ENCODE assay signal across 10 cellular contexts in the genomic region with DNA sequence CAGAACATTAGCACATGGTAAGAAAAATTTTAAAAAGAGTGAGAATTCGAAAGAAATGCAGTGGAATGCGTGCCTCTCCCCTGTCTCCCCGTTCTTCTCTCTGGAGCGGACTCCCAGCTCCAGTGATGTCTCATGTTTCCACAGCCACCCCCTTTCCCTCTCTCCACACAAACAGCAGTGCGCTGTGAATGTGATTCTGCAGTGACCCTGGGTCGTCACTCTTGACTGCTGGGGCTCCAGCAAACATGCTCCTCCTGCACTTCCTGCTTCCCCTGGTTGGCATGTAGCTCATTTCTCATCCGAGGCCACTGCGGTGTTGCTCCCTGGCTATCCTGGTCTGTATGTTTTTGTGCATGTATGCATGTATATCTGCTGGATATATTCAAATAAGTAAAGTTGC. TPM values are rescaled to one million over a fixed set of nuclear protein-coding genes. Genes with fewer than 3 reads are reported as not detected.
A peak's percentile ranks its signal among the peaks of the same experiment; 100 is the strongest.
DNase-seq lines count a peak whose midpoint lies in the region; ATAC-seq, FAIRE-seq and TF ChIP-seq lines count a peak whose summit lies in the region.
"Had no signal": no experiment of that assay in that cellular context is flagged by ENCODE, and none has a peak within 500 bp of the region (broad histone marks: within the 10 kb centered on the region; RNA-seq: fewer than 3 reads in every experiment).

No MANE protein-coding gene starts in this region.

- ATAC-seq in activated T-helper 17 cell treated with anti-CD3 and anti-CD28 coated beads, Interleukin-2, amount 50 U/mL, for 72 hours (replicated peaks) = no peak
- ATAC-seq in stimulated activated effector memory CD8-positive, alpha-beta T cell treated with anti-CD3 and anti-CD28 coated beads, Interleukin-12 subunit alpha, Interleukin-12 subunit beta, amount 100 ng/mL, for 72 hours = no peak

- no peak for TF ChIP-seq CTCF in D721Med (IDR thresholded peaks at IDR 0.05; ENCODE audit: insufficient read depth, missing control alignments)

- peak; percentile 55 for DNase-seq in activated effector memory CD4-positive, alpha-beta T cell treated with anti-CD3 and anti-CD28 coated beads, Interleukin-2, amount 50 U/mL, for 16 hours
- no peak for DNase-seq in activated effector memory CD4-positive, alpha-beta T cell treated with Interleukin-2 at 50 U/mL for 16 hours
- DNase-seq in kidney tubule cell (ENCODE audit: low spot score) (peak; percentile 81), immature natural killer cell (no peak), ecto neural progenitor cell (ENCODE audit: low spot score) (no peak), D721Med (ENCODE audit: insufficient read length, low spot score) (no peak)
- DNase-seq in stimulated activated effector memory CD8-positive, alpha-beta T cell treated with anti-CD3 and anti-CD28 coated beads, Interleukin-12 subunit alpha, Interleukin-12 subunit beta, amount 100 ng/mL, for 72 hours (ENCODE audit: low spot score in 2 of 2) = no peak
- DNase-seq: AML-193, mammary epithelial cell had no signal

- no peaks in the 10 kb centered on the region for H3K27me3 Mint-ChIP-seq in activated T-helper 17 cell treated with anti-CD3 and anti-CD28 coated beads, Interleukin-2, amount 50 U/mL, for 72 hours
- no peaks in the 10 kb centered on the region for H3K27me3 Mint-ChIP-seq in immature natural killer cell (ENCODE audit: low read depth in 3 of 3)

- no peak for FAIRE-seq in D721Med (lab: Jason Lieb, UNC)

- H3K9me3 Mint-ChIP-seq in activated T-helper 17 cell treated with anti-CD3 and anti-CD28 coated beads, Interleukin-2, amount 50 U/mL, for 72 hours = no peaks in the 10 kb centered on the region
- no peaks in the 10 kb centered on the region for H3K9me3 Mint-ChIP-seq in stimulated activated effector memory CD8-positive, alpha-beta T cell treated with anti-CD3 and anti-CD28 coated beads, Interleukin-12 subunit alpha, Interleukin-12 subunit beta, amount 100 ng/mL, for 72 hours
- no peaks in the 10 kb centered on the region for H3K9me3 Mint-ChIP-seq in immature natural killer cell

- peak overlapping the region; percentile 3 for H3K4me3 Mint-ChIP-seq in activated T-helper 17 cell treated with anti-CD3 and anti-CD28 coated beads, Interleukin-2, amount 50 U/mL, for 72 hours
- H3K4me3 Mint-ChIP-seq in stimulated activated effector memory CD8-positive, alpha-beta T cell treated with anti-CD3 and anti-CD28 coated beads, Interleukin-12 subunit alpha, Interleukin-12 subunit beta, amount 100 ng/mL, for 72 hours = no peak overlapping the region
- H3K4me3 Mint-ChIP-seq in immature natural killer cell = no peak overlapping the region

- H3K4me1 Mint-ChIP-seq in activated T-helper 17 cell treated with anti-CD3 and anti-CD28 coated beads, Interleukin-2, amount 50 U/mL, for 72 hours = peaks cover 23% of the 10 kb centered on the region
- peaks cover 82% of the 10 kb centered on the region for H3K4me1 Mint-ChIP-seq in stimulated activated effector memory CD8-positive, alpha-beta T cell treated with anti-CD3 and anti-CD28 coated beads, Interleukin-12 subunit alpha, Interleukin-12 subunit beta, amount 100 ng/mL, for 72 hours
- H3K4me1 Mint-ChIP-seq in immature natural killer cell = peaks cover 20 to 26% of the 10 kb centered on the region in 2 donors

- H3K27ac Mint-ChIP-seq in activated T-helper 17 cell treated with anti-CD3 and anti-CD28 coated beads, Interleukin-2, amount 50 U/mL, for 72 hours = peak overlapping the region; percentile 58
- peak overlapping the region; percentile 50 for H3K27ac Mint-ChIP-seq in stimulated activated effector memory CD8-positive, alpha-beta T cell treated with anti-CD3 and anti-CD28 coated beads, Interleukin-12 subunit alpha, Interleukin-12 subunit beta, amount 100 ng/mL, for 72 hours
- H3K27ac Mint-ChIP-seq in immature natural killer cell = peak overlapping the region in 3 of 6 donors; percentile 6 to 31 (median 10)

- no peaks in the 10 kb centered on the region for H3K36me3 Mint-ChIP-seq in activated T-helper 17 cell treated with anti-CD3 and anti-CD28 coated beads, Interleukin-2, amount 50 U/mL, for 72 hours (ENCODE audit: low read depth)
- no peaks in the 10 kb centered on the region for H3K36me3 Mint-ChIP-seq in stimulated activated effector memory CD8-positive, alpha-beta T cell treated with anti-CD3 and anti-CD28 coated beads, Interleukin-12 subunit alpha, Interleukin-12 subunit beta, amount 100 ng/mL, for 72 hours
- peaks cover 0 to 4% (median 0%) of the 10 kb centered on the region in 3 donors for H3K36me3 Mint-ChIP-seq in immature natural killer cell

RNA-seq across cellular contexts. Expression of a gene that starts 13.3 kb away (rescaled TPM):
- total RNA-seq in activated T-helper 17 cell treated with anti-CD3 and anti-CD28 coated beads, Interleukin-2, amount 50 U/mL, for 72 hours = 10 to 100 TPM; 11.9 to 15.1 TPM
- 1 to 10 TPM in 1 of 3 donors, under 1 TPM in 2; 0.58 to 2.1 (median 0.80) TPM for polyA plus RNA-seq in immature natural killer cell

Comparison
In these comparisons a context has a peak if more than half of its experiments do, and no peak if none do; other contexts are left out.
1. DNase-seq: peak in activated effector memory CD4-positive, alpha-beta T cell treated with anti-CD3 and anti-CD28 coated beads, Interleukin-2, amount 50 U/mL, for 16 hours (single experiment) and kidney tubule cell (single experiment); none in activated effector memory CD4-positive, alpha-beta T cell treated with Interleukin-2 at 50 U/mL for 16 hours (single experiment), stimulated activated effector memory CD8-positive, alpha-beta T cell treated with anti-CD3 and anti-CD28 coated beads, Interleukin-12 subunit alpha, Interleukin-12 subunit beta, amount 100 ng/mL, for 72 hours (0 of 2), immature natural killer cell (0 of 3), ecto neural progenitor cell (single experiment) and D721Med (single experiment).